In genomic region chr7:138667535-138667934, GRCh38 we compare ENCODE assay signal across 14 cellular contexts. TPM values are rescaled to one million over a fixed set of nuclear protein-coding genes. Genes with fewer than 3 reads are reported as not detected.
"Had no signal": no experiment of that assay in that cellular context is flagged by ENCODE, and none has a peak within 500 bp of the region (broad histone marks: within the 10 kb centered on the region; RNA-seq: fewer than 3 reads in every experiment).

No MANE protein-coding gene starts in this region.

- H3K9me3 ChIP-seq: ascending aorta, lower lobe of right lung, pancreas, vagina had no signal

- H3K36me3 ChIP-seq: ascending aorta, lower lobe of right lung, neural progenitor cell, pancreas, vagina had no signal

- H3K27me3 ChIP-seq: ascending aorta, neural progenitor cell, pancreas, vagina had no signal

- H3K27ac ChIP-seq: ascending aorta, lower lobe of right lung, neural progenitor cell, pancreas, vagina had no signal

- H3K36me3 Mint-ChIP-seq: activated naive CD8-positive, alpha-beta T cell; immature natural killer cell; neural progenitor cell; T-cell had no signal

- H3K27me3 Mint-ChIP-seq: activated naive CD8-positive, alpha-beta T cell had no signal

- H3K4me3 ChIP-seq: ascending aorta, lower lobe of right lung, neural progenitor cell, pancreas, vagina had no signal

- H3K27ac Mint-ChIP-seq: activated CD4-positive, alpha-beta T cell treated with anti-CD3 and anti-CD28 coated beads, Interleukin-2, amount 10 ng/mL, durations not matched to agents 24 days and 14 days; activated naive CD8-positive, alpha-beta T cell; activated T-helper 2 cell treated with anti-CD3 and anti-CD28 coated beads, Interferon-gamma antibody, Interleukin-2, Interleukin-4, amounts not matched to agents 10 μg/mL and 5 μg/mL and 100 μg/mL, durations not matched to agents 14 hours and 24 hours and 36 hours; immature natural killer cell; neural progenitor cell; T-cell had no signal

- ATAC-seq: esophagus mucosa, lower lobe of right lung, pancreas, T-cell had no signal

- H3K4me3 Mint-ChIP-seq: activated CD4-positive, alpha-beta T cell treated with anti-CD3 and anti-CD28 coated beads, Interleukin-2, amount 10 ng/mL, durations not matched to agents 24 days and 14 days; activated naive CD8-positive, alpha-beta T cell; immature natural killer cell; neural progenitor cell; T-cell had no signal

- H3K4me1 ChIP-seq: ascending aorta, lower lobe of right lung, pancreas had no signal

- H3K4me2 ChIP-seq: neural progenitor cell had no signal

- H3K9me3 Mint-ChIP-seq: neural progenitor cell, T-cell had no signal

- H3K9ac ChIP-seq: neural progenitor cell had no signal

- DNase-seq: activated CD4-positive, alpha-beta T cell treated with anti-CD3 and anti-CD28 coated beads, Interleukin-2, amount 10 ng/mL, durations not matched to agents 24 days and 14 days; immature natural killer cell; lower lobe of right lung; midbrain; pancreas; stimulated activated CD4-positive, alpha-beta T cell treated with anti-CD3 and anti-CD28 coated beads, Interleukin-4, amount 100 ng/mL, for 1 hour; T-cell had no signal

- H2AFZ ChIP-seq: neural progenitor cell had no signal

RNA-seq across cellular contexts. Expression of gene SVOPL, which starts 33.6 kb away (rescaled TPM):
- total RNA-seq: activated CD4-positive, alpha-beta T cell treated with anti-CD3 and anti-CD28 coated beads, Interleukin-2, amount 10 ng/mL, durations not matched to agents 24 days and 14 days; activated T-helper 2 cell treated with anti-CD3 and anti-CD28 coated beads, Interferon-gamma antibody, Interleukin-2, Interleukin-4, amounts not matched to agents 10 μg/mL and 5 μg/mL and 100 μg/mL, durations not matched to agents 14 hours and 24 hours and 36 hours; ascending aorta; esophagus mucosa; fibroblast of villous mesenchyme; vagina had no signal
